ENCODE assay signal across 9 cellular contexts in the genomic region with DNA sequence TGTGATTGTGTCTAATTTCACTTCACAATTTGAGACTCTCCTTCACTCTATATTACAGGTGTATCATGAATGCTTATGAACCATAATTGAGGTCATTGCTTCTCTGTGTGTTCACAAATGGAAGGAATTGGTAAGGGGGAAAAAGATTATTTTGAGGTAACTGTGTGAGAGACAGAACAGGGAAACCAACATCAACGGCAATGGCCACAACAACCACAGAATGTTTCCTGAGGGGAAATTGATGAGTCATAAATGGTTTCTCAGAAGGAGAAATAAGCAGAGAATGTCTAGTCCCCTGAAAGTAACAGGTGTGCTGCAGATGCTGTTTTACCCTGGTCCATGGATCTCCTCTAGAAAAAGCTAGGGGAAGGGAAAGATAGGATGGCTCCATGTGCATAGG.
A peak's percentile ranks its signal among the peaks of the same experiment; 100 is the strongest.
DNase-seq lines count a peak whose midpoint lies in the region; ATAC-seq and TF ChIP-seq lines count a peak whose summit lies in the region.
"Had no signal": no experiment of that assay in that cellular context is flagged by ENCODE, and none has a peak within 500 bp of the region (broad histone marks: within the 10 kb centered on the region; RNA-seq: fewer than 3 reads in every experiment).

No MANE protein-coding gene starts in this region.

- H3K4me3 ChIP-seq in fibroblast of mammary gland (ENCODE audit: control insufficient read depth, low read depth, low read length) = no peak overlapping the region

- DNase-seq in H4 (ENCODE audit: low spot score) (peak; percentile 62), HT1080 (ENCODE audit: low read depth) (peak; percentile 74), fibroblast of mammary gland (ENCODE audit: low read depth) (peak; percentile 66), sciatic nerve (ENCODE audit: low spot score) (no peak), left ventricle myocardium superior (no peak), ureter (ENCODE audit: low spot score) (no peak), omental fat pad (ENCODE audit: low spot score) (no peak)
- DNase-seq: foreskin melanocyte had no signal

- intact Hi-C loops in sciatic nerve (cut with DNase I) (no loop called here), left ventricle myocardium superior (cut with micrococcal nuclease) (no loop called here)

- TF ChIP-seq CTCF in fibroblast of mammary gland (conservative IDR thresholded peaks at IDR 0.05; ENCODE audit: control insufficient read depth, insufficient read depth, low read depth, low read length) (no peak), omental fat pad (IDR thresholded peaks at IDR 0.05) (no peak)

- ATAC-seq in GM18873 (IDR thresholded peaks at IDR 0.05; ENCODE audit: low FRiP score, unreplicated experiment) (peak; percentile 98), sciatic nerve (no peak), left ventricle myocardium superior (no peak), omental fat pad (ENCODE audit: low FRiP score) (no peak)

Comparison
In these comparisons a context has a peak if more than half of its experiments do, and no peak if none do; other contexts are left out.
1. DNase-seq: peak in H4 (single experiment), HT1080 (single experiment) and fibroblast of mammary gland (single experiment); none in sciatic nerve (single experiment), left ventricle myocardium superior (single experiment), ureter (single experiment) and omental fat pad (single experiment).